ENCODE assay signal across 8 cellular contexts in genomic region chrX:12978205-12979010, GRCh38. TPM values are rescaled to one million over a fixed set of nuclear protein-coding genes. Genes with fewer than 3 reads are reported as not detected.
A peak's percentile ranks its signal among the peaks of the same experiment; 100 is the strongest.
DNase-seq lines count a peak whose midpoint lies in the region; ATAC-seq and TF ChIP-seq lines count a peak whose summit lies in the region.

No MANE protein-coding gene starts in this region.

- H3K36me3 ChIP-seq in iPS DF 6.9 (ENCODE audit: control insufficient read depth, insufficient read depth, low read length) (no peaks in the 10 kb centered on the region), skeletal muscle tissue (ENCODE audit: control insufficient read depth in 3 of 3, insufficient read depth in 3 of 3, low read length in 3 of 3) (no peaks in the 10 kb centered on the region)

- ATAC-seq in HG03457 (IDR thresholded peaks at IDR 0.05; ENCODE audit: unreplicated experiment): peak; percentile 36

- peak; percentile 46 for DNase-seq in Ammon's horn (ENCODE audit: low spot score)
- peak; percentile 41 for DNase-seq in SKM-1 treated with dmso at 0.1 percent for 144 hours (lab: John Stamatoyannopoulos, UW; ENCODE audit: unreplicated experiment)
- peak; percentile 35 for DNase-seq in iPS DF 6.9 (ENCODE audit: low read depth, low spot score)
- DNase-seq in DMS153 (lab: John Stamatoyannopoulos, UW): no peak

- H3K27me3 ChIP-seq in iPS DF 6.9 (ENCODE audit: control insufficient read depth, insufficient read depth, low read length) (no peaks in the 10 kb centered on the region), skeletal muscle tissue (ENCODE audit: control insufficient read depth in 3 of 3, insufficient read depth in 3 of 3, low read length in 3 of 3) (peaks cover 0 to 4% (median 0%) of the 10 kb centered on the region in 3 donors)

- no peak overlapping the region for H3K9ac ChIP-seq in skeletal muscle tissue (ENCODE audit: low read depth in 1 of 3, low read length in 3 of 3)

- H3K4me3 ChIP-seq in iPS DF 6.9 (ENCODE audit: low read length) (no peak overlapping the region), skeletal muscle tissue (ENCODE audit: low read length in 3 of 3) (peak overlapping the region; percentile 22 to 60 (median 24))

- peak; percentile 91 for TF ChIP-seq POLR2A in GM19099 (IDR thresholded peaks at IDR 0.05; ENCODE audit: extremely low read depth, insufficient read length, low read depth)

- H3K9me3 ChIP-seq in iPS DF 6.9 (ENCODE audit: control insufficient read depth, insufficient read depth, low read length): no peaks in the 10 kb centered on the region
- H3K9me3 ChIP-seq in skeletal muscle tissue (ENCODE audit: control insufficient read depth in 3 of 3, low read length in 3 of 3): no peaks in the 10 kb centered on the region

- H3K27ac ChIP-seq in angular gyrus (ENCODE audit: low read depth, low read length) (peak overlapping the region; percentile 48), iPS DF 6.9 (ENCODE audit: low read length) (no peak overlapping the region), skeletal muscle tissue (ENCODE audit: low read depth, low read length) (peak overlapping the region; percentile 56)

- H3K4me1 ChIP-seq in iPS DF 6.9 (ENCODE audit: control insufficient read depth, insufficient read depth, low read length) (no peaks in the 10 kb centered on the region), skeletal muscle tissue (ENCODE audit: control insufficient read depth in 3 of 3, insufficient read depth in 3 of 3, low read length in 3 of 3) (peaks cover 0 to 5% (median 0%) of the 10 kb centered on the region in 3 donors)

- no CpG with 5 or more reads among the region's 13 CpGs for WGBS in iPS DF 6.9 (ENCODE audit: insufficient coverage, insufficient read length)

RNA-seq across cellular contexts. Expression of gene TMSB4X, which starts 3.5 kb away (rescaled TPM):
- 1,543 TPM for total RNA-seq in skeletal muscle tissue
